Comparison of ENCODE assay signal across 10 cellular contexts in the genomic region with DNA sequence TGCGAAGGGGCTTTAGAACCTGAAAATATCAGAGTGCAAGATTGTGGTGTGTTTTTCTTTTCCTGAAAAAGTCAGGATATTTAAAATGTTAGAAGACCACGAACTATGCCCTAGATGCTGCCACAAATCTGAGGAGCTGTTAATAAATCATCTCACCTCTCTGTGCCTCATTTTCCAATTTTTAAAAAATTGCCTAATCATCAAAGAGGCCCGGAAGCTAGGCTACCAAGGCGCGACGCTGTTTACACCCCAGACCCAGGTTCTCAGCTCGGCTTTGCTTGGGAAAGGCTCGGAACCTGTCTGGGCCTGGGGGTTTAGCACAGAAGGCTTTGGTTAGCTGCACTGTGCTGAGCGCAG.
DNase-seq lines count a peak whose midpoint lies in the region; ATAC-seq, FAIRE-seq and TF ChIP-seq lines count a peak whose summit lies in the region.
"Had no signal": no experiment of that assay in that cellular context is flagged by ENCODE, and none has a peak within 500 bp of the region (broad histone marks: within the 10 kb centered on the region; RNA-seq: fewer than 3 reads in every experiment).

No MANE protein-coding gene starts in this region.

- no peak for TF ChIP-seq RAD21 in SK-N-SH (IDR thresholded peaks at IDR 0.05; ENCODE audit: low read length)

- H3K4me2 ChIP-seq in SK-N-SH (peak overlapping the region; percentile 69; the same call in 1 of the 2 replicates), keratinocyte (ENCODE audit: control insufficient read depth, extremely low read depth, insufficient read depth, low read depth, low read length) (peak overlapping the region; percentile 60)

- H3K27me3 ChIP-seq in SK-N-SH (ENCODE audit: insufficient read depth) (peaks cover 5% of the 10 kb centered on the region; the same call in 1 of the 2 replicates), keratinocyte (ENCODE audit: control insufficient read depth, extremely low read depth, insufficient read depth, low read length) (peaks cover 23% of the 10 kb centered on the region), subcutaneous abdominal adipose tissue (ENCODE audit: control insufficient read depth in 5 of 5, insufficient read depth in 4 of 5, low read length in 5 of 5) (peaks cover 0 to 28% (median 15%) of the 10 kb centered on the region in 5 donors)

- DNase-seq in SK-N-SH = no peak
- DNase-seq in keratinocyte (ENCODE audit: low read depth, low spot score) = no peak
- DNase-seq in NCI-H446 (lab: John Stamatoyannopoulos, UW) = no peak

- no peak for FAIRE-seq in keratinocyte (lab: Jason Lieb, UNC)
- FAIRE-seq: A204.1, H54 had no signal

- H3K27ac ChIP-seq in SK-N-SH (ENCODE audit: low read depth in 2 of 2, low read length in 1 of 2) = peak overlapping the region in 1 of 2 experiments; percentile 93; a peak in 2 of 4 replicates
- H3K27ac ChIP-seq in keratinocyte (ENCODE audit: control insufficient read depth, insufficient read depth, low read length) = no peak overlapping the region
- H3K27ac ChIP-seq in subcutaneous abdominal adipose tissue (ENCODE audit: low read depth, low read length) = no peak overlapping the region

- 61% methylated on average over 6 of the region's 9 CpGs for whole genome bisulfite sequencing in SK-N-SH (ENCODE audit: low lambda C conversion rate)

- no peak for TF ChIP-seq CTCF in SK-N-SH (IDR thresholded peaks at IDR 0.05)
- TF ChIP-seq CTCF in WI38 (IDR thresholded peaks at IDR 0.05; ENCODE audit: low read depth, low read length) = no peak
- TF ChIP-seq CTCF in keratinocyte (optimal IDR thresholded peaks at IDR 0.05 in 1 of 3, IDR thresholded peaks at IDR 0.05 in 1 of 3, conservative IDR thresholded peaks at IDR 0.05 in 1 of 3; ENCODE audit: extremely low read depth in 1 of 3, insufficient read depth in 2 of 3, low read length in 3 of 3) = no peak

- dilution Hi-C loops in keratinocyte (cut with MboI; ENCODE audit: extremely low pct_ligation_motif_present, low sequenced_read_pairs) = no loop called here

- TF ChIP-seq EP300 in SK-N-SH (IDR thresholded peaks at IDR 0.05; ENCODE audit: borderline replicate concordance in 1 of 2, low read depth in 1 of 2, low read length in 1 of 2) = no peak

- H3K4me3 ChIP-seq in SK-N-SH (ENCODE audit: low read depth in 2 of 2, low read length in 1 of 2) (peak overlapping the region; percentile 16 to 46; a peak in 2 of 4 replicates), WI38 (ENCODE audit: low read depth, low read length) (peak overlapping the region; percentile 39; the same call in 1 of the 2 replicates), keratinocyte (ENCODE audit: control insufficient read depth in 2 of 3, extremely low read depth in 1 of 3, insufficient read depth in 2 of 3, low read depth in 1 of 3, low read length in 3 of 3) (peak overlapping the region in 1 of 3 experiments; percentile 22), subcutaneous abdominal adipose tissue (ENCODE audit: low read depth in 1 of 5, low read length in 5 of 5) (peak overlapping the region in 4 of 5 donors; percentile 4 to 55 (median 36))

- H3K9ac ChIP-seq in SK-N-SH (no peak overlapping the region), keratinocyte (ENCODE audit: control insufficient read depth, extremely low read depth, insufficient read depth, low read length) (no peak overlapping the region), subcutaneous abdominal adipose tissue (ENCODE audit: low read length in 5 of 5) (no peak overlapping the region)

- no peaks in the 10 kb centered on the region for H4K20me1 ChIP-seq in SK-N-SH (ENCODE audit: insufficient read depth)
- H4K20me1 ChIP-seq in keratinocyte (ENCODE audit: control insufficient read depth, extremely low read depth, insufficient read depth, low read length) = no peaks in the 10 kb centered on the region

- H3K4me1 ChIP-seq in SK-N-SH (ENCODE audit: control insufficient read depth in 1 of 2, insufficient read depth in 2 of 2, low read depth in 1 of 2, low read length in 1 of 2) (peaks cover 0 to 19% of the 10 kb centered on the region in 2 experiments; a peak in 2 of 4 replicates), keratinocyte (ENCODE audit: control insufficient read depth, extremely low read depth, insufficient read depth, low read length) (peaks cover 3% of the 10 kb centered on the region), subcutaneous abdominal adipose tissue (ENCODE audit: control insufficient read depth in 5 of 5, insufficient read depth in 5 of 5, low read length in 5 of 5) (peaks cover 0 to 24% (median 12%) of the 10 kb centered on the region in 5 donors)

- H3K9me2 ChIP-seq in SK-N-SH = no peaks in the 10 kb centered on the region

- no peaks in the 10 kb centered on the region for H3K9me1 ChIP-seq in keratinocyte (ENCODE audit: control insufficient read depth, extremely low read depth, insufficient read depth, low read length)

- CTCF ChIA-PET in SK-N-SH (lab: Yijun Ruan, JAX) = interaction anchor here (1.1 kb wide), 1 partner anchor 96 kb away, joined by 3 read pairs; no protein-coding TSS in a partner anchor

- POLR2A ChIA-PET in SK-N-SH (lab: Yijun Ruan, JAX) = interaction anchor here (0.9 to 2.4 kb wide), 4 partner anchors 28 to 884 kb away, joined by 3 to 12 read pairs (median 4); no protein-coding TSS in a partner anchor

- H3F3A ChIP-seq in SK-N-SH (replicated peaks; ENCODE audit: insufficient read depth) = no peaks in the 10 kb centered on the region

- H2AFZ ChIP-seq in SK-N-SH (ENCODE audit: low read depth) = peak overlapping the region; percentile 59; the same call in 1 of the 2 replicates
- peak overlapping the region; percentile 5 for H2AFZ ChIP-seq in keratinocyte (ENCODE audit: control insufficient read depth, low read length)

- H3K36me3 ChIP-seq in SK-N-SH (replicated peaks in 1 of 2; ENCODE audit: control insufficient read depth in 1 of 2, insufficient read depth in 2 of 2, low read length in 1 of 2) = no peaks in the 10 kb centered on the region
- no peaks in the 10 kb centered on the region for H3K36me3 ChIP-seq in keratinocyte (ENCODE audit: control insufficient read depth in 2 of 2, extremely low read depth in 1 of 2, insufficient read depth in 2 of 2, low read length in 2 of 2)
- no peaks in the 10 kb centered on the region for H3K36me3 ChIP-seq in subcutaneous abdominal adipose tissue (ENCODE audit: control insufficient read depth in 5 of 5, insufficient read depth in 5 of 5, low read length in 5 of 5)

- H3K9me3 ChIP-seq in SK-N-SH (no peaks in the 10 kb centered on the region), keratinocyte (ENCODE audit: control insufficient read depth, low read depth, low read length) (no peaks in the 10 kb centered on the region), subcutaneous abdominal adipose tissue (ENCODE audit: control insufficient read depth in 5 of 5, low read length in 5 of 5) (peaks cover 0 to 3% (median 1%) of the 10 kb centered on the region in 5 donors)

- ATAC-seq in SK-N-SH treated with all-trans-retinoic acid at 6 μM for 48 hours = no peak
- ATAC-seq in HG03432 (IDR thresholded peaks at IDR 0.05; ENCODE audit: unreplicated experiment) = no peak
- no peak for ATAC-seq in HG02610 (IDR thresholded peaks at IDR 0.05; ENCODE audit: unreplicated experiment)

- H3K79me2 ChIP-seq in SK-N-SH (ENCODE audit: insufficient read depth) (no peaks in the 10 kb centered on the region), keratinocyte (ENCODE audit: control insufficient read depth, insufficient read depth, low read length) (no peaks in the 10 kb centered on the region)

TF ChIP-seq in SK-N-SH, 30 proteins besides CTCF, POLR2A, EP300 and RAD21 (continues in another document):
- no peak for TF ChIP-seq RXRA (IDR thresholded peaks at IDR 0.05; ENCODE audit: borderline replicate concordance, low read depth)
- no peak for TF ChIP-seq TAF1 (IDR thresholded peaks at IDR 0.05; ENCODE audit: borderline replicate concordance, low read depth, low read length)
- no peak for TF ChIP-seq GATA2 (CRISPR knock-in tag; IDR thresholded peaks at IDR 0.05)
- no peak for TF ChIP-seq FOSL2 (IDR thresholded peaks at IDR 0.05; ENCODE audit: borderline replicate concordance, low read depth)
- TF ChIP-seq, protein P1, sequence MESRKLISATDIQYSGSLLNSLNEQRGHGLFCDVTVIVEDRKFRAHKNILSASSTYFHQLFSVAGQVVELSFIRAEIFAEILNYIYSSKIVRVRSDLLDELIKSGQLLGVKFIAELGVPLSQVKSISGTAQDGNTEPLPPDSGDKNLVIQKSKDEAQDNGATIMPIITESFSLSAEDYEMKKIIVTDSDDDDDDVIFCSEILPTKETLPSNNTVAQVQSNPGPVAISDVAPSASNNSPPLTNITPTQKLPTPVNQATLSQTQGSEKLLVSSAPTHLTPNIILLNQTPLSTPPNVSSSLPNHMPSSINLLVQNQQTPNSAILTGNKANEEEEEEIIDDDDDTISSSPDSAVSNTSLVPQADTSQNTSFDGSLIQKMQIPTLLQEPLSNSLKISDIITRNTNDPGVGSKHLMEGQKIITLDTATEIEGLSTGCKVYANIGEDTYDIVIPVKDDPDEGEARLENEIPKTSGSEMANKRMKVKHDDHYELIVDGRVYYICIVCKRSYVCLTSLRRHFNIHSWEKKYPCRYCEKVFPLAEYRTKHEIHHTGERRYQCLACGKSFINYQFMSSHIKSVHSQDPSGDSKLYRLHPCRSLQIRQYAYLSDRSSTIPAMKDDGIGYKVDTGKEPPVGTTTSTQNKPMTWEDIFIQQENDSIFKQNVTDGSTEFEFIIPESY (IDR thresholded peaks at IDR 0.05; ENCODE audit: borderline replicate concordance, low read depth) = no peak

TF ChIP-seq in SK-N-SH treated with all-trans-retinoic acid at 6 μM for 48 hours, 23 proteins besides CTCF, POLR2A, EP300 and RAD21:
- no peak for TF ChIP-seq ZNF565 (CRISPR knock-in tag; conservative IDR thresholded peaks at IDR 0.05; ENCODE audit: low read depth)
- TF ChIP-seq ZNF70 (CRISPR knock-in tag; IDR thresholded peaks at IDR 0.05) = no peak
- TF ChIP-seq ESRRG (CRISPR knock-in tag; IDR thresholded peaks at IDR 0.05) = no peak
- TF ChIP-seq PPARA (CRISPR knock-in tag; IDR thresholded peaks at IDR 0.05; ENCODE audit: borderline replicate concordance) = no peak
- no peak for TF ChIP-seq ZFP3 (CRISPR knock-in tag; IDR thresholded peaks at IDR 0.05)
- no peak for TF ChIP-seq CSDC2 (CRISPR knock-in tag; IDR thresholded peaks at IDR 0.05)
- TF ChIP-seq OSR1 (CRISPR knock-in tag; IDR thresholded peaks at IDR 0.05) = no peak
- TF ChIP-seq TCF4 (CRISPR knock-in tag; IDR thresholded peaks at IDR 0.05; ENCODE audit: borderline replicate concordance) = no peak
- TF ChIP-seq ZC3H10 (CRISPR knock-in tag; IDR thresholded peaks at IDR 0.05) = no peak
- no peak for TF ChIP-seq RARB (CRISPR knock-in tag; IDR thresholded peaks at IDR 0.05)
- TF ChIP-seq ISL1 (CRISPR knock-in tag; IDR thresholded peaks at IDR 0.05) = no peak
